ENCODE assay signal across 9 cellular contexts in genomic region chr2:218745160-218745558, GRCh38. TPM values are rescaled to one million over a fixed set of nuclear protein-coding genes. Genes with fewer than 3 reads are reported as not detected.
A peak's percentile ranks its signal among the peaks of the same experiment; 100 is the strongest.
DNase-seq lines count a peak whose midpoint lies in the region; ATAC-seq, FAIRE-seq and TF ChIP-seq lines count a peak whose summit lies in the region.
"Had no signal": no experiment of that assay in that cellular context is flagged by ENCODE, and none has a peak within 500 bp of the region (broad histone marks: within the 10 kb centered on the region; RNA-seq: fewer than 3 reads in every experiment).

No MANE protein-coding gene starts in this region.

- 60 to 77% methylated on average over 5 of the region's 5 CpGs for WGBS in body of pancreas, 2 donors

- peaks cover 0 to 12% (median 0%) of the 10 kb centered on the region in 11 experiments; a peak in 1 of 22 replicates for H3K9me3 ChIP-seq in BLaER1 treated with 17β-estradiol and CSF1 and Interleukin-3, amounts not matched to agents 10 nM and 100 nM (replicated peaks in 1 of 11)
- H3K9me3 ChIP-seq in body of pancreas (no peaks in the 10 kb centered on the region), lower lobe of right lung (no peaks in the 10 kb centered on the region)

- peaks cover 0 to 91% (median 24%) of the 10 kb centered on the region in 10 experiments; a peak in 13 of 20 replicates for H3K4me1 ChIP-seq in BLaER1 treated with 17β-estradiol and CSF1 and Interleukin-3, amounts not matched to agents 10 nM and 100 nM
- H3K4me1 ChIP-seq in body of pancreas: peaks cover 5% of the 10 kb centered on the region
- peaks cover 5% of the 10 kb centered on the region for H3K4me1 ChIP-seq in lower lobe of right lung

- H3K27ac ChIP-seq in BLaER1 treated with 17β-estradiol and CSF1 and Interleukin-3, amounts not matched to agents 10 nM and 100 nM: peak overlapping the region in 8 of 11 experiments; percentile 32 to 88 (median 76); a peak in 13 of 22 replicates
- H3K27ac ChIP-seq in body of pancreas (peak overlapping the region in 3 of 4 donors; percentile 32 to 67 (median 66)), lower lobe of right lung (no peak overlapping the region)

- no peak for FAIRE-seq in urothelium cell line (lab: Jason Lieb, UNC)

- ATAC-seq in body of pancreas (peak; percentile 38), lower lobe of right lung (peak; percentile 82 to 85)

- no peak for TF ChIP-seq POLR2A in body of pancreas (IDR thresholded peaks at IDR 0.05)

- peaks cover 0 to 2% (median 0%) of the 10 kb centered on the region in 11 experiments; a peak in 1 of 22 replicates for H4K20me1 ChIP-seq in BLaER1 treated with 17β-estradiol and CSF1 and Interleukin-3, amounts not matched to agents 10 nM and 100 nM

- H3K4me3 ChIP-seq in BLaER1 treated with 17β-estradiol and CSF1 and Interleukin-3, amounts not matched to agents 10 nM and 100 nM: no peak overlapping the region
- no peak overlapping the region for H3K4me3 ChIP-seq in body of pancreas
- no peak overlapping the region for H3K4me3 ChIP-seq in lower lobe of right lung

- intact Hi-C loops in body of pancreas (cut with DNase I) (no loop called here), lower lobe of right lung (cut with DNase I) (no loop called here)

- DNase-seq in KG1 (lab: John Stamatoyannopoulos, UW): peak; percentile 24
- DNase-seq in body of pancreas: peak in 1 of 4 donors; percentile 54
- no peak for DNase-seq in lower lobe of right lung
- no peak for DNase-seq in NCI-H1694 (lab: John Stamatoyannopoulos, UW)
- DNase-seq in urothelium cell line (ENCODE audit: low spot score): no peak
- DNase-seq in stimulated activated CD4-positive, alpha-beta T cell treated with anti-CD3 and anti-CD28 coated beads, Interleukin-4, amount 100 ng/mL, for 4 hours: no peak
- DNase-seq in dermis blood vessel endothelial cell: no peak

- H3K36me3 ChIP-seq in BLaER1 treated with 17β-estradiol and CSF1 and Interleukin-3, amounts not matched to agents 10 nM and 100 nM: peaks cover 73 to 100% (median 94%) of the 10 kb centered on the region in 11 experiments
- H3K36me3 ChIP-seq in body of pancreas (replicated peaks in 1 of 2; ENCODE audit: insufficient read depth in 1 of 2, low read depth in 2 of 2) (peaks cover 0 to 13% of the 10 kb centered on the region in 2 donors), lower lobe of right lung (peaks cover 65% of the 10 kb centered on the region)

- H3K27me3 ChIP-seq in BLaER1 treated with 17β-estradiol and CSF1 and Interleukin-3, amounts not matched to agents 10 nM and 100 nM: no peaks in the 10 kb centered on the region
- H3K27me3 ChIP-seq in body of pancreas: no peaks in the 10 kb centered on the region
- no peaks in the 10 kb centered on the region for H3K27me3 ChIP-seq in lower lobe of right lung (ENCODE audit: low read depth)

- peak overlapping the region in 6 of 11 experiments; percentile 20 to 87 (median 76); a peak in 11 of 22 replicates for H3K4me2 ChIP-seq in BLaER1 treated with 17β-estradiol and CSF1 and Interleukin-3, amounts not matched to agents 10 nM and 100 nM

- peak overlapping the region in 5 of 11 experiments; percentile 46 to 64 (median 62); a peak in 11 of 22 replicates for H3K9ac ChIP-seq in BLaER1 treated with 17β-estradiol and CSF1 and Interleukin-3, amounts not matched to agents 10 nM and 100 nM

- TF ChIP-seq CTCF in body of pancreas (IDR thresholded peaks at IDR 0.05): no peak
- TF ChIP-seq CTCF in lower lobe of right lung (IDR thresholded peaks at IDR 0.05): no peak

RNA-seq across cellular contexts. Expression of gene TTLL4, which starts 34.5 kb away (rescaled TPM):
- 10 to 100 TPM in 1 of 2 donors, 1 to 10 TPM in 1; 9.1 to 31.3 TPM for total RNA-seq in body of pancreas
- 30.0 TPM for total RNA-seq in lower lobe of right lung
- 7.6 and 9.4 TPM in 2 replicates for total RNA-seq in dermis blood vessel endothelial cell

RNA-seq across cellular contexts. Expression of gene CYP27A1, which starts 36.8 kb away (rescaled TPM):
- total RNA-seq in body of pancreas (1 to 10 TPM; 9.3 to 9.9 TPM), lower lobe of right lung (273 TPM), dermis blood vessel endothelial cell (8.6 and 12.8 TPM in 2 replicates)
- total RNA-seq: activated CD8-positive, alpha-beta memory T cell treated with anti-CD3 and anti-CD28 coated beads for 36 hours had no signal

Comparison
In these comparisons a context has a peak if more than half of its experiments do, and no peak if none do; other contexts are left out.
1. RNA of gene CYP27A1, which starts 36.8 kb away (total RNA-seq): 273 TPM in lower lobe of right lung (single experiment); 8.6 to 12.8 TPM in dermis blood vessel endothelial cell and 9.3 to 9.9 TPM in body of pancreas; every median in the first group is over 10 times any median in the second.